20 cellular contexts compared by ENCODE assay signal in genomic region chr20:50197463-50197862, GRCh38. TPM values are rescaled to one million over a fixed set of nuclear protein-coding genes. Genes with fewer than 3 reads are reported as not detected.
A peak's percentile ranks its signal among the peaks of the same experiment; 100 is the strongest.
DNase-seq lines count a peak whose midpoint lies in the region; ATAC-seq and TF ChIP-seq lines count a peak whose summit lies in the region.
"Had no signal": no experiment of that assay in that cellular context is flagged by ENCODE, and none has a peak within 500 bp of the region (broad histone marks: within the 10 kb centered on the region; RNA-seq: fewer than 3 reads in every experiment).

No MANE protein-coding gene starts in this region.

- POLR2A ChIA-PET in activated naive CD8-positive, alpha-beta T cell treated with anti-CD3 and anti-CD28 coated beads, Interleukin-2, amount 10 ng/mL, durations not matched to agents 7 days and 5 days (lab: Charles Lee), result no interaction called here

- H3K4me1 ChIP-seq in uterus, result no peaks in the 10 kb centered on the region

- H3K4me3 ChIP-seq in uterus, result no peak overlapping the region
- H3K4me3 ChIP-seq: ascending aorta, BLaER1 had no signal

- peak overlapping the region; percentile 53 for H3K27ac Mint-ChIP-seq in activated naive CD8-positive, alpha-beta T cell treated with anti-CD3 and anti-CD28 coated beads, Interleukin-2, amount 10 ng/mL, durations not matched to agents 7 days and 5 days
- no peak overlapping the region for H3K27ac Mint-ChIP-seq in activated naive CD8-positive, alpha-beta T cell treated with anti-CD3 and anti-CD28 coated beads, Interleukin-2, amount 50 U/mL, for 24 hours
- peak overlapping the region; percentile 30 for H3K27ac Mint-ChIP-seq in activated T-helper 2 cell treated with anti-CD3 and anti-CD28 coated beads, Interferon-gamma antibody, Interleukin-2, Interleukin-4, amounts not matched to agents 10 μg/mL and 5 μg/mL and 100 μg/mL, durations not matched to agents 14 hours and 24 hours and 36 hours
- H3K27ac Mint-ChIP-seq in neural crest cell (ENCODE audit: unreplicated experiment), result peak overlapping the region; percentile 89
- no peak overlapping the region for H3K27ac Mint-ChIP-seq in progenitor cell of endocrine pancreas
- H3K27ac Mint-ChIP-seq: activated CD4-positive, alpha-beta memory T cell treated with anti-CD3 and anti-CD28 coated beads, Interleukin-2, amount 10 ng/mL, durations not matched to agents 7 days and 5 days; activated naive CD4-positive, alpha-beta T cell treated with anti-CD3 and anti-CD28 coated beads for 36 hours; mesothelial cell of epicardium; nephron progenitor cell; WTC11 had no signal

- DNase-seq in activated naive CD8-positive, alpha-beta T cell treated with anti-CD3 and anti-CD28 coated beads, Interleukin-2, amount 10 ng/mL, durations not matched to agents 7 days and 5 days, result no peak
- DNase-seq in activated naive CD8-positive, alpha-beta T cell treated with anti-CD3 and anti-CD28 coated beads, Interleukin-2, amount 50 U/mL, for 24 hours, result no peak
- DNase-seq in activated T-helper 2 cell treated with anti-CD3 and anti-CD28 coated beads, Interferon-gamma antibody, Interleukin-2, Interleukin-4, amounts not matched to agents 10 μg/mL and 5 μg/mL and 100 μg/mL, durations not matched to agents 14 hours and 24 hours and 36 hours (ENCODE audit: low spot score), result no peak
- DNase-seq in neural crest cell (ENCODE audit: low read depth, low spot score) (no peak), uterus (no peak), progenitor cell of endocrine pancreas (ENCODE audit: low spot score, unreplicated experiment) (no peak), Kasumi-1 (lab: John Stamatoyannopoulos, UW) (no peak), NCI-H1105 (lab: John Stamatoyannopoulos, UW) (no peak)
- DNase-seq: activated CD4-positive, alpha-beta memory T cell treated with anti-CD3 and anti-CD28 coated beads, Interleukin-2, amount 10 ng/mL, durations not matched to agents 7 days and 5 days; activated naive CD4-positive, alpha-beta T cell treated with anti-CD3 and anti-CD28 coated beads for 36 hours; activated T-cell treated with anti-CD3 and anti-CD28 coated beads, Interleukin-2, amount 50 U/mL, for 4 hours; effector memory CD8-positive, alpha-beta T cell; left cardiac atrium; NCI-H774; nephron progenitor cell; stimulated activated CD4-positive, alpha-beta T cell treated with anti-CD3 and anti-CD28 coated beads, Interleukin-4, amount 100 ng/mL, for 4 hours had no signal

- peak overlapping the region; percentile 22 to 66 for H3K27ac ChIP-seq in uterus
- H3K27ac ChIP-seq: BLaER1 had no signal

- H3K9me3 ChIP-seq in uterus, result no peaks in the 10 kb centered on the region
- H3K9me3 ChIP-seq: ascending aorta, BLaER1 had no signal

- ATAC-seq in activated naive CD8-positive, alpha-beta T cell treated with anti-CD3 and anti-CD28 coated beads, Interleukin-2, amount 10 ng/mL, durations not matched to agents 7 days and 5 days (ENCODE audit: low read depth), result no peak
- no peak for ATAC-seq in activated naive CD8-positive, alpha-beta T cell treated with anti-CD3 and anti-CD28 coated beads, Interleukin-2, amount 50 U/mL, for 24 hours
- ATAC-seq: activated T-cell treated with anti-CD3 and anti-CD28 coated beads, Interleukin-2, amount 50 U/mL, for 4 hours; effector memory CD8-positive, alpha-beta T cell; left cardiac atrium had no signal

- H3K36me3 Mint-ChIP-seq in activated naive CD8-positive, alpha-beta T cell treated with anti-CD3 and anti-CD28 coated beads, Interleukin-2, amount 10 ng/mL, durations not matched to agents 7 days and 5 days, result peaks cover 20% of the 10 kb centered on the region
- H3K36me3 Mint-ChIP-seq in activated naive CD8-positive, alpha-beta T cell treated with anti-CD3 and anti-CD28 coated beads, Interleukin-2, amount 50 U/mL, for 24 hours (ENCODE audit: low read depth), result peaks cover 10% of the 10 kb centered on the region
- H3K36me3 Mint-ChIP-seq in activated T-helper 2 cell treated with anti-CD3 and anti-CD28 coated beads, Interferon-gamma antibody, Interleukin-2, Interleukin-4, amounts not matched to agents 10 μg/mL and 5 μg/mL and 100 μg/mL, durations not matched to agents 14 hours and 24 hours and 36 hours (ENCODE audit: low read depth), result peaks cover 25% of the 10 kb centered on the region
- peaks cover 3% of the 10 kb centered on the region for H3K36me3 Mint-ChIP-seq in neural crest cell (ENCODE audit: low read depth)
- H3K36me3 Mint-ChIP-seq in progenitor cell of endocrine pancreas (ENCODE audit: insufficient read depth), result peaks cover 3% of the 10 kb centered on the region

- peaks cover 22% of the 10 kb centered on the region for H3K4me1 Mint-ChIP-seq in activated naive CD8-positive, alpha-beta T cell treated with anti-CD3 and anti-CD28 coated beads, Interleukin-2, amount 10 ng/mL, durations not matched to agents 7 days and 5 days
- peaks cover 19% of the 10 kb centered on the region for H3K4me1 Mint-ChIP-seq in activated naive CD8-positive, alpha-beta T cell treated with anti-CD3 and anti-CD28 coated beads, Interleukin-2, amount 50 U/mL, for 24 hours
- H3K4me1 Mint-ChIP-seq in activated T-helper 2 cell treated with anti-CD3 and anti-CD28 coated beads, Interferon-gamma antibody, Interleukin-2, Interleukin-4, amounts not matched to agents 10 μg/mL and 5 μg/mL and 100 μg/mL, durations not matched to agents 14 hours and 24 hours and 36 hours (ENCODE audit: low read depth), result peaks cover 26% of the 10 kb centered on the region
- peaks cover 20% of the 10 kb centered on the region for H3K4me1 Mint-ChIP-seq in neural crest cell
- H3K4me1 Mint-ChIP-seq in progenitor cell of endocrine pancreas (ENCODE audit: low read depth), result peaks cover 17% of the 10 kb centered on the region

- no peak overlapping the region for H3K4me3 Mint-ChIP-seq in activated naive CD8-positive, alpha-beta T cell treated with anti-CD3 and anti-CD28 coated beads, Interleukin-2, amount 10 ng/mL, durations not matched to agents 7 days and 5 days
- no peak overlapping the region for H3K4me3 Mint-ChIP-seq in activated naive CD8-positive, alpha-beta T cell treated with anti-CD3 and anti-CD28 coated beads, Interleukin-2, amount 50 U/mL, for 24 hours
- no peak overlapping the region for H3K4me3 Mint-ChIP-seq in activated T-helper 2 cell treated with anti-CD3 and anti-CD28 coated beads, Interferon-gamma antibody, Interleukin-2, Interleukin-4, amounts not matched to agents 10 μg/mL and 5 μg/mL and 100 μg/mL, durations not matched to agents 14 hours and 24 hours and 36 hours (ENCODE audit: low read depth)
- H3K4me3 Mint-ChIP-seq in neural crest cell, result no peak overlapping the region
- H3K4me3 Mint-ChIP-seq in progenitor cell of endocrine pancreas (ENCODE audit: low read depth), result no peak overlapping the region
- H3K4me3 Mint-ChIP-seq: activated CD4-positive, alpha-beta memory T cell treated with anti-CD3 and anti-CD28 coated beads, Interleukin-2, amount 10 ng/mL, durations not matched to agents 7 days and 5 days; activated naive CD4-positive, alpha-beta T cell treated with anti-CD3 and anti-CD28 coated beads for 36 hours; activated T-cell treated with anti-CD3 and anti-CD28 coated beads, Interleukin-2, amount 50 U/mL, for 4 hours; effector memory CD8-positive, alpha-beta T cell; mesothelial cell of epicardium; nephron progenitor cell; WTC11 had no signal

- TF ChIP-seq POLR2A in uterus (IDR thresholded peaks at IDR 0.05), result no peak

- no peaks in the 10 kb centered on the region for H3K36me3 ChIP-seq in uterus

- no peak for TF ChIP-seq CTCF in neural crest cell (conservative IDR thresholded peaks at IDR 0.05)
- no peak for TF ChIP-seq CTCF in uterus (IDR thresholded peaks at IDR 0.05)
- TF ChIP-seq CTCF in progenitor cell of endocrine pancreas (IDR thresholded peaks at IDR 0.05; ENCODE audit: unreplicated experiment), result no peak

- H3K9me3 Mint-ChIP-seq in activated naive CD8-positive, alpha-beta T cell treated with anti-CD3 and anti-CD28 coated beads, Interleukin-2, amount 10 ng/mL, durations not matched to agents 7 days and 5 days, result no peaks in the 10 kb centered on the region
- no peaks in the 10 kb centered on the region for H3K9me3 Mint-ChIP-seq in activated naive CD8-positive, alpha-beta T cell treated with anti-CD3 and anti-CD28 coated beads, Interleukin-2, amount 50 U/mL, for 24 hours
- no peaks in the 10 kb centered on the region for H3K9me3 Mint-ChIP-seq in activated T-helper 2 cell treated with anti-CD3 and anti-CD28 coated beads, Interferon-gamma antibody, Interleukin-2, Interleukin-4, amounts not matched to agents 10 μg/mL and 5 μg/mL and 100 μg/mL, durations not matched to agents 14 hours and 24 hours and 36 hours
- H3K9me3 Mint-ChIP-seq in neural crest cell (peaks cover 3% of the 10 kb centered on the region), progenitor cell of endocrine pancreas (ENCODE audit: low read depth) (peaks cover 4% of the 10 kb centered on the region)
- H3K9me3 Mint-ChIP-seq: effector memory CD8-positive, alpha-beta T cell had no signal

- no peaks in the 10 kb centered on the region for H3K27me3 ChIP-seq in uterus
- H3K27me3 ChIP-seq: ascending aorta, BLaER1 had no signal

- intact Hi-C loops in activated T-helper 2 cell treated with anti-CD3 and anti-CD28 coated beads, Interferon-gamma antibody, Interleukin-2, Interleukin-4, amounts not matched to agents 10 μg/mL and 5 μg/mL and 100 μg/mL, durations not matched to agents 14 hours and 24 hours and 36 hours (cut with micrococcal nuclease), result no loop called here
- intact Hi-C loops in uterus (cut with DNase I; ENCODE audit: low total_unique reads), result loop anchor here (10.0 kb wide), 1 partner anchor 87 kb away; no protein-coding TSS in a partner anchor

- H3K27me3 Mint-ChIP-seq in activated naive CD8-positive, alpha-beta T cell treated with anti-CD3 and anti-CD28 coated beads, Interleukin-2, amount 10 ng/mL, durations not matched to agents 7 days and 5 days, result no peaks in the 10 kb centered on the region
- no peaks in the 10 kb centered on the region for H3K27me3 Mint-ChIP-seq in activated naive CD8-positive, alpha-beta T cell treated with anti-CD3 and anti-CD28 coated beads, Interleukin-2, amount 50 U/mL, for 24 hours
- no peaks in the 10 kb centered on the region for H3K27me3 Mint-ChIP-seq in activated T-helper 2 cell treated with anti-CD3 and anti-CD28 coated beads, Interferon-gamma antibody, Interleukin-2, Interleukin-4, amounts not matched to agents 10 μg/mL and 5 μg/mL and 100 μg/mL, durations not matched to agents 14 hours and 24 hours and 36 hours (ENCODE audit: low read depth)
- H3K27me3 Mint-ChIP-seq in neural crest cell (ENCODE audit: low read depth) (peaks cover 21% of the 10 kb centered on the region), progenitor cell of endocrine pancreas (peaks cover 15% of the 10 kb centered on the region)
- H3K27me3 Mint-ChIP-seq: activated CD4-positive, alpha-beta memory T cell treated with anti-CD3 and anti-CD28 coated beads, Interleukin-2, amount 10 ng/mL, durations not matched to agents 7 days and 5 days; effector memory CD8-positive, alpha-beta T cell had no signal

RNA-seq across cellular contexts. Expression of gene CEBPB, which starts 6.8 kb away (rescaled TPM):
- total RNA-seq in activated naive CD8-positive, alpha-beta T cell treated with anti-CD3 and anti-CD28 coated beads, Interleukin-2, amount 10 ng/mL, durations not matched to agents 7 days and 5 days, result 10 to 100 TPM; 38.3 to 38.7 TPM
- total RNA-seq in activated T-helper 2 cell treated with anti-CD3 and anti-CD28 coated beads, Interferon-gamma antibody, Interleukin-2, Interleukin-4, amounts not matched to agents 10 μg/mL and 5 μg/mL and 100 μg/mL, durations not matched to agents 14 hours and 24 hours and 36 hours, result 36.2 and 36.4 TPM in 2 replicates
- total RNA-seq in neural crest cell (7.6 and 7.8 TPM in 2 replicates), uterus (100 to 1,000 TPM in 1 of 4 donors, 10 to 100 TPM in 3; 15.6 to 100 (median 59.9) TPM), progenitor cell of endocrine pancreas (19.6 and 21.3 TPM in 2 replicates)

RNA-seq across cellular contexts. Expression of gene PEDS1, which starts 43.9 kb away (rescaled TPM):
- total RNA-seq in activated naive CD8-positive, alpha-beta T cell treated with anti-CD3 and anti-CD28 coated beads, Interleukin-2, amount 10 ng/mL, durations not matched to agents 7 days and 5 days, result 10 to 100 TPM; 22.1 to 24.5 TPM
- 26.5 and 29.5 TPM in 2 replicates for total RNA-seq in activated T-helper 2 cell treated with anti-CD3 and anti-CD28 coated beads, Interferon-gamma antibody, Interleukin-2, Interleukin-4, amounts not matched to agents 10 μg/mL and 5 μg/mL and 100 μg/mL, durations not matched to agents 14 hours and 24 hours and 36 hours
- 26.1 and 29.1 TPM in 2 replicates for total RNA-seq in neural crest cell
- total RNA-seq in uterus, result 10 to 100 TPM in 1 of 4 donors, 1 to 10 TPM in 3; 1.5 to 19.8 (median 6.1) TPM
- 26.0 and 31.0 TPM in 2 replicates for total RNA-seq in progenitor cell of endocrine pancreas

Comparison
In these comparisons a context has a peak if more than half of its experiments do, and no peak if none do; other contexts are left out.
1. H3K27ac Mint-ChIP-seq: peak in activated naive CD8-positive, alpha-beta T cell treated with anti-CD3 and anti-CD28 coated beads, Interleukin-2, amount 10 ng/mL, durations not matched to agents 7 days and 5 days (single experiment), activated T-helper 2 cell treated with anti-CD3 and anti-CD28 coated beads, Interferon-gamma antibody, Interleukin-2, Interleukin-4, amounts not matched to agents 10 μg/mL and 5 μg/mL and 100 μg/mL, durations not matched to agents 14 hours and 24 hours and 36 hours (single experiment) and neural crest cell (single experiment); none in activated naive CD8-positive, alpha-beta T cell treated with anti-CD3 and anti-CD28 coated beads, Interleukin-2, amount 50 U/mL, for 24 hours (single experiment) and progenitor cell of endocrine pancreas (single experiment).